ENCODE assay signal across 15 cellular contexts in the genomic region with DNA sequence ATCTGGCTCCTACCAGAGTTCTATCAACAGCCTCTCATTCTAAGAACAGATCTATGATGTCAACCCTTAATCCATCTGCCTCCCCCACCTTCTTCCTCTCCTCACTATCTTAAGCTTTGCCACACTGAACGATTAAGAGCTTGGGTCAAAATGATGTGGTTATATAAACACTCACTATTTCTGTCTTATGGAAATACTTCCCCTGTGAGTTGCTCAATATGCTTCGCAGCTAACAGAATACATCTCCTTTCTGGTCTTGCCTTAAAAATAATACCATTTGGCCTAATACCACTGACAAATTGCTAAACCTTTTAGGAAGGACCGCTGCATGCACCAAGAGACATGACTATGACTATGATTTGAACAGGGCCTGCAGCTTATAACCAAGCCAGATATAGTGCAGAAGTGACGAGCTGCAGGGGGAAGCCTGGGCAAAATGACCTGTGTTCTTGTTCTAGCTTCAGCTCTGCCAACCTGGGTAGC.
A peak's percentile ranks its signal among the peaks of the same experiment; 100 is the strongest.
DNase-seq lines count a peak whose midpoint lies in the region; ATAC-seq, FAIRE-seq and TF ChIP-seq lines count a peak whose summit lies in the region.
"Had no signal": no experiment of that assay in that cellular context is flagged by ENCODE, and none has a peak within 500 bp of the region (broad histone marks: within the 10 kb centered on the region; RNA-seq: fewer than 3 reads in every experiment).

No MANE protein-coding gene starts in this region.

- peaks cover 3% of the 10 kb centered on the region; the same call in 1 of the 2 replicates for H3F3A ChIP-seq in GM23248 (ENCODE audit: insufficient read depth)

- H3K36me3 Mint-ChIP-seq in astrocyte (ENCODE audit: low read depth, unreplicated experiment) (no peaks in the 10 kb centered on the region), H9 (ENCODE audit: insufficient read depth in 1 of 3, low read depth in 3 of 3) (no peaks in the 10 kb centered on the region)
- H3K36me3 Mint-ChIP-seq: activated naive CD4-positive, alpha-beta T cell treated with anti-CD3 and anti-CD28 coated beads, Interleukin-2, amount 50 U/mL, for 24 hours; CD14-positive monocyte; stimulated activated effector memory CD8-positive, alpha-beta T cell treated with anti-CD3 and anti-CD28 coated beads, Interleukin-12 subunit alpha, Interleukin-12 subunit beta, amount 100 ng/mL, for 72 hours had no signal

- no peak overlapping the region for H4K8ac ChIP-seq in H9 (replicated peaks; ENCODE audit: insufficient read length, low read depth, low read length)

- no peak overlapping the region for H2BK20ac ChIP-seq in H9 (ENCODE audit: low read depth, low read length, poor library complexity, severe bottlenecking)

- H3T11ph ChIP-seq in H9 (ENCODE audit: low read length) = no peak overlapping the region

- H4K20me1 ChIP-seq in GM23248 (ENCODE audit: insufficient read depth) = no peaks in the 10 kb centered on the region
- no peaks in the 10 kb centered on the region for H4K20me1 ChIP-seq in astrocyte (ENCODE audit: insufficient read depth, low read length)
- no peaks in the 10 kb centered on the region for H4K20me1 ChIP-seq in H9 (ENCODE audit: control insufficient read depth, insufficient read depth, insufficient read length)

- 0 out of 2 replicates have a peak, but pooled peaks cover 4% of the 10 kb centered on the region for H3K9me2 ChIP-seq in GM23248 (ENCODE audit: insufficient read depth)

- H4K5ac ChIP-seq in H9 (ENCODE audit: insufficient read length, low read depth, low read length) = no peak overlapping the region

- no peak overlapping the region for H3K9ac ChIP-seq in GM23248
- no peak overlapping the region for H3K9ac ChIP-seq in astrocyte (ENCODE audit: low read length)
- no peak overlapping the region for H3K9ac ChIP-seq in H9 (ENCODE audit: extremely low read depth, insufficient read length, low read length)

- H3K9me3 Mint-ChIP-seq in astrocyte (ENCODE audit: unreplicated experiment) (no peaks in the 10 kb centered on the region), H9 (no peaks in the 10 kb centered on the region)
- H3K9me3 Mint-ChIP-seq: activated naive CD4-positive, alpha-beta T cell treated with anti-CD3 and anti-CD28 coated beads, Interleukin-2, amount 50 U/mL, for 24 hours had no signal

- H3K27me3 Mint-ChIP-seq in astrocyte (ENCODE audit: low read depth, unreplicated experiment) (no peaks in the 10 kb centered on the region), H9 (ENCODE audit: low read depth) (no peaks in the 10 kb centered on the region)
- H3K27me3 Mint-ChIP-seq: activated naive CD4-positive, alpha-beta T cell treated with anti-CD3 and anti-CD28 coated beads, Interleukin-2, amount 50 U/mL, for 24 hours had no signal

- ATAC-seq in heart right ventricle (peak; percentile 74 to 93 (median 89)), gastrocnemius medialis (peak; percentile 39 to 72), HG03025 (IDR thresholded peaks at IDR 0.05; ENCODE audit: low FRiP score, unreplicated experiment) (no peak)
- no peak for ATAC-seq in stimulated activated naive CD8-positive, alpha-beta T cell treated with anti-CD3 and anti-CD28 coated beads, Interleukin-15, Interleukin-2, amounts not matched to agents 100 U/mL and 50 U/mL, for 24 hours
- ATAC-seq: stimulated activated effector memory CD8-positive, alpha-beta T cell treated with anti-CD3 and anti-CD28 coated beads, Interleukin-12 subunit alpha, Interleukin-12 subunit beta, amount 100 ng/mL, for 72 hours had no signal

- H2AFZ ChIP-seq in GM23248 (no peak overlapping the region), astrocyte (ENCODE audit: low read depth, low read length) (no peak overlapping the region), H9 (ENCODE audit: low read length) (no peak overlapping the region)

- no peak overlapping the region for H4K91ac ChIP-seq in H9 (ENCODE audit: insufficient read length, low read depth, low read length)

- no peak overlapping the region for H3K4me3 Mint-ChIP-seq in astrocyte (ENCODE audit: unreplicated experiment)
- no peak overlapping the region for H3K4me3 Mint-ChIP-seq in H9
- H3K4me3 Mint-ChIP-seq: activated naive CD4-positive, alpha-beta T cell treated with anti-CD3 and anti-CD28 coated beads, Interleukin-2, amount 50 U/mL, for 24 hours; CD14-positive monocyte; stimulated activated effector memory CD8-positive, alpha-beta T cell treated with anti-CD3 and anti-CD28 coated beads, Interleukin-12 subunit alpha, Interleukin-12 subunit beta, amount 100 ng/mL, for 72 hours had no signal

- H2BK5ac ChIP-seq in H9 (ENCODE audit: insufficient read length, low read length) = no peak overlapping the region

- H3K4me2 ChIP-seq in GM23248 (ENCODE audit: unreplicated experiment) (peak overlapping the region; percentile 8), astrocyte (ENCODE audit: low read length) (peak overlapping the region; percentile 10), H9 (ENCODE audit: insufficient read depth, insufficient read length, low read length) (no peak overlapping the region)

- no peak overlapping the region for H3K4me3 ChIP-seq in GM23248
- no peak overlapping the region for H3K4me3 ChIP-seq in astrocyte (ENCODE audit: insufficient read depth, low read depth, low read length)
- peak overlapping the region in 1 of 10 donors; percentile 9 for H3K4me3 ChIP-seq in heart right ventricle
- H3K4me3 ChIP-seq in gastrocnemius medialis = peak overlapping the region in 1 of 4 donors; percentile 23
- H3K4me3 ChIP-seq: dorsolateral prefrontal cortex had no signal

- H3K27ac Mint-ChIP-seq in astrocyte (ENCODE audit: unreplicated experiment) (no peak overlapping the region), H9 (no peak overlapping the region)
- H3K27ac Mint-ChIP-seq: activated naive CD4-positive, alpha-beta T cell treated with anti-CD3 and anti-CD28 coated beads, Interleukin-2, amount 50 U/mL, for 24 hours; stimulated activated effector memory CD8-positive, alpha-beta T cell treated with anti-CD3 and anti-CD28 coated beads, Interleukin-12 subunit alpha, Interleukin-12 subunit beta, amount 100 ng/mL, for 72 hours had no signal

- no peak for FAIRE-seq in astrocyte (lab: Jason Lieb, UNC)
- FAIRE-seq: RCC 7860 had no signal

- peaks cover 5% of the 10 kb centered on the region for H3K4me1 Mint-ChIP-seq in astrocyte (ENCODE audit: low read depth, unreplicated experiment)
- no peaks in the 10 kb centered on the region for H3K4me1 Mint-ChIP-seq in H9
- H3K4me1 Mint-ChIP-seq: activated naive CD4-positive, alpha-beta T cell treated with anti-CD3 and anti-CD28 coated beads, Interleukin-2, amount 50 U/mL, for 24 hours; stimulated activated effector memory CD8-positive, alpha-beta T cell treated with anti-CD3 and anti-CD28 coated beads, Interleukin-12 subunit alpha, Interleukin-12 subunit beta, amount 100 ng/mL, for 72 hours had no signal

- TF ChIP-seq POLR2A in gastrocnemius medialis (IDR thresholded peaks at IDR 0.05) = no peak

- 35 to 36% methylated on average over 4 of the region's 4 CpGs for WGBS in GM23248 (ENCODE audit: low coverage in 1 of 2, low lambda C conversion rate in 2 of 2, missing lambda C conversion rate in 2 of 2), 2 experiments
- WGBS in heart right ventricle, 2 donors = 25 to 28% methylated on average over 4 of the region's 4 CpGs
- no CpG with 5 or more reads among the region's 4 CpGs for WGBS in H9 (ENCODE audit: extremely low coverage, insufficient read length, low lambda C conversion rate)

- H3K18ac ChIP-seq in H9 (ENCODE audit: insufficient read length, low read depth, low read length) = no peak overlapping the region

- CTCF ChIA-PET in GM10248 (lab: Yijun Ruan, JAX) = interaction anchor here (1.1 to 1.3 kb wide), 3 partner anchors 8 to 22 kb away, joined by 3 to 5 read pairs (median 5); no protein-coding TSS in a partner anchor

- H2AK5ac ChIP-seq in H9 (ENCODE audit: insufficient read length, low read length) = no peak overlapping the region

- no peak overlapping the region for H3K4ac ChIP-seq in H9 (ENCODE audit: low read depth, low read length)

- no peak for TF ChIP-seq CTCF in astrocyte (IDR thresholded peaks at IDR 0.05; ENCODE audit: insufficient read depth, low read depth, low read length)
- TF ChIP-seq CTCF in heart right ventricle (IDR thresholded peaks at IDR 0.05) = no peak
- TF ChIP-seq CTCF in gastrocnemius medialis (IDR thresholded peaks at IDR 0.05 in 4 of 5, conservative IDR thresholded peaks at IDR 0.05 in 1 of 5) = no peak
- TF ChIP-seq CTCF in H9 (conservative IDR thresholded peaks at IDR 0.05) = no peak
- no peak for TF ChIP-seq CTCF in GM10248 (IDR thresholded peaks at IDR 0.05; ENCODE audit: control extremely low read depth, extremely low read depth, low read depth, missing control alignments)

- H3K36me3 ChIP-seq in GM23248 (ENCODE audit: low read depth) = no peaks in the 10 kb centered on the region
- no peaks in the 10 kb centered on the region for H3K36me3 ChIP-seq in astrocyte (ENCODE audit: insufficient read depth, low read length)
- no peaks in the 10 kb centered on the region for H3K36me3 ChIP-seq in heart right ventricle
- no peaks in the 10 kb centered on the region for H3K36me3 ChIP-seq in gastrocnemius medialis
- H3K36me3 ChIP-seq: neutrophil had no signal

- no peak overlapping the region for H3K27ac ChIP-seq in GM23248
- H3K27ac ChIP-seq in astrocyte (ENCODE audit: low read depth, low read length) = no peak overlapping the region
- H3K27ac ChIP-seq in heart right ventricle = peak overlapping the region; percentile 46 to 79 (median 66)
- H3K27ac ChIP-seq in gastrocnemius medialis = peak overlapping the region; percentile 20 to 70 (median 44)
- no peak overlapping the region for H3K27ac ChIP-seq in H9 (ENCODE audit: insufficient read length, low read depth, low read length)
- H3K27ac ChIP-seq: neutrophil had no signal

- no peak overlapping the region for H3K23ac ChIP-seq in H9 (ENCODE audit: insufficient read length, low read depth, low read length)

- H2BK12ac ChIP-seq in H9 (ENCODE audit: insufficient read length, low read depth, low read length) = no peak overlapping the region

- H3K9me3 ChIP-seq in GM23248 (ENCODE audit: low read depth) (no peaks in the 10 kb centered on the region), astrocyte (ENCODE audit: insufficient read depth, low read depth, low read length) (no peaks in the 10 kb centered on the region), heart right ventricle (no peaks in the 10 kb centered on the region), gastrocnemius medialis (no peaks in the 10 kb centered on the region), H9 (ENCODE audit: control insufficient read depth, low read depth, low read length) (no peaks in the 10 kb centered on the region)
- H3K9me3 ChIP-seq: neutrophil had no signal

- intact Hi-C loops in heart right ventricle (cut with DNase I) = loop anchor here in 2 of 10 donors (5.0 to 10.0 kb wide), 2 partner anchors 130 to 138 kb away; partner anchors contain the start of gene RNF150 (in 1 of the 2)
- intact Hi-C loops in gastrocnemius medialis (cut with DNase I; ENCODE audit: low total_unique reads) = no loop called here

- in situ Hi-C loops in GM23248 (cut with MboI) = no loop called here
- in situ Hi-C loops in gastrocnemius medialis (cut with MboI; ENCODE audit: low sequenced_read_pairs in 4 of 4) = no loop called here

- H2BK15ac ChIP-seq in H9 (ENCODE audit: low read depth, low read length) = no peak overlapping the region

- no peak overlapping the region for H3K14ac ChIP-seq in H9 (ENCODE audit: insufficient read depth, low read length)

- POLR2A ChIA-PET in GM10248 (lab: Yijun Ruan, JAX) = no interaction called here

- H2BK120ac ChIP-seq in H9 (ENCODE audit: low read depth, low read length, poor library complexity, severe bottlenecking) = no peak overlapping the region

- H3K4me1 ChIP-seq in GM23248 (ENCODE audit: insufficient read depth) (peaks cover 11% of the 10 kb centered on the region; the same call in 1 of the 2 replicates), astrocyte (ENCODE audit: insufficient read depth, low read length) (no peaks in the 10 kb centered on the region), heart right ventricle (peaks cover 0 to 55% (median 13%) of the 10 kb centered on the region in 9 donors), gastrocnemius medialis (peaks cover 8 to 32% of the 10 kb centered on the region in 2 donors), H9 (ENCODE audit: insufficient read depth, low read length) (no peaks in the 10 kb centered on the region)

- H3K79me2 ChIP-seq in GM23248 (ENCODE audit: insufficient read depth) = no peaks in the 10 kb centered on the region
- no peaks in the 10 kb centered on the region for H3K79me2 ChIP-seq in astrocyte (ENCODE audit: insufficient read depth, low read length)
- no peaks in the 10 kb centered on the region; the same call in 1 of the 2 replicates for H3K79me2 ChIP-seq in H9 (ENCODE audit: insufficient read depth, low read length)

- no peak overlapping the region for H3K56ac ChIP-seq in H9 (ENCODE audit: insufficient read length, low read depth, low read length)

- no peaks in the 10 kb centered on the region for H3K23me2 ChIP-seq in H9 (ENCODE audit: insufficient read length, low read depth, low read length, poor library complexity, severe bottlenecking)

- DNase-seq in GM23248 (peak; percentile 56), astrocyte (ENCODE audit: low read depth) (peak; percentile 93), heart right ventricle (no peak), gastrocnemius medialis (no peak), H9 (no peak), GM10248 (ENCODE audit: extremely low spot score) (no peak)
- no peak for DNase-seq in stimulated activated naive CD8-positive, alpha-beta T cell treated with anti-CD3 and anti-CD28 coated beads, Interleukin-15, Interleukin-2, amounts not matched to agents 100 U/mL and 50 U/mL, for 24 hours
- DNase-seq: stimulated activated CD4-positive, alpha-beta T cell treated with anti-CD3 and anti-CD28 coated beads, Interleukin-2, amount 100 ng/mL, for 24 hours had no signal

- H3K27me3 ChIP-seq in GM23248 (replicated peaks; ENCODE audit: insufficient read depth) = no peaks in the 10 kb centered on the region
- H3K27me3 ChIP-seq in astrocyte (ENCODE audit: insufficient read depth, low read length) = no peaks in the 10 kb centered on the region
- no peaks in the 10 kb centered on the region for H3K27me3 ChIP-seq in heart right ventricle
- H3K27me3 ChIP-seq in gastrocnemius medialis = no peaks in the 10 kb centered on the region
- H3K27me3 ChIP-seq in H9 (ENCODE audit: insufficient read depth, low read length) = no peaks in the 10 kb centered on the region
- H3K27me3 ChIP-seq: dorsolateral prefrontal cortex, neutrophil had no signal

- H3K79me1 ChIP-seq in H9 (ENCODE audit: insufficient read depth, low read depth, low read length, poor library complexity, severe bottlenecking) = no peaks in the 10 kb centered on the region

Comparison
In these comparisons a context has a peak if more than half of its experiments do, and no peak if none do; other contexts are left out.
1. DNase-seq: peak in GM23248 (single experiment) and astrocyte (single experiment); none in heart right ventricle (0 of 2), gastrocnemius medialis (0 of 2), H9 (single experiment), stimulated activated naive CD8-positive, alpha-beta T cell treated with anti-CD3 and anti-CD28 coated beads, Interleukin-15, Interleukin-2, amounts not matched to agents 100 U/mL and 50 U/mL, for 24 hours (single experiment) and GM10248 (single experiment).
2. H3K27ac ChIP-seq: peak in heart right ventricle (10 of 10) and gastrocnemius medialis (4 of 4); none in GM23248 (single experiment), astrocyte (single experiment) and H9 (single experiment).
3. ATAC-seq: peak in heart right ventricle (8 of 8) and gastrocnemius medialis (2 of 2); none in stimulated activated naive CD8-positive, alpha-beta T cell treated with anti-CD3 and anti-CD28 coated beads, Interleukin-15, Interleukin-2, amounts not matched to agents 100 U/mL and 50 U/mL, for 24 hours (single experiment) and HG03025 (single experiment).